In the genomic region with DNA sequence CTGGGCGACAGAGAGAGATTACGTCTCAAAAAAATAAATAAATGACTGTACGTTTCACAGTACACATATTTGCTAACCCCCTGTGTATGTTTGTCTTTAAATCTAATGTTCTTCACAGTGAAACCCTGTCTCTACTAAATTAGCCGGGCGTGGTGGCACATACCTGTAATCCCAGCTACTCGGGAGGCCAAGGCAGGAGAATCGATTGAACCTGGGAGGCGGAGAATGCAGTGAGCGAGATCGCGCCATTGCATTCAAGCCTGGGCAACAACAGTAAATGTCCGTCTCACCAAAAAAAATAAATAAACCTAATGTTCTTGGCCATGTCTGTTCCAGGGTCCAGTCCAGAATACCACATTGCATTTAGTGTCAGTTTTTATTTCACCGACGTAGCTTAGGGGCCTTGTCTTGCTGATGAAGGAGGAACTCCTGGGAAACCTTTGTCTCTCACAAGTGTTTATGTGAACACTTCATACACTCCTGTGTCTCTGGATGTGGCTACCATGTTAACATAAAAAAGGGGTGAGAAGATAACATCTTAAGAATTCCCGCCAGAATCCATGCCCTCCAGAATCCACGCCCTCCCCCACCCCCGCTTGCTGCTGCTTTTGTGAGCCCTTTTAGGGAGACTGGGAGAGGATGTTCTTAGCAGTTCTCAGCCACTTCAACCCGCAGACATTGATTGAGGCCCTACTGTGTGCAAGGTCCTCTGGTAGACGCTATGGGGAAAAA, we compare ENCODE assay signal across 25 cellular contexts.
"Had no signal": no experiment of that assay in that cellular context is flagged by ENCODE, and none has a peak within 500 bp of the region (broad histone marks: within the 10 kb centered on the region; RNA-seq: fewer than 3 reads in every experiment).

No MANE protein-coding gene starts in this region.

- DNase-seq: activated CD4-positive, alpha-beta T cell treated with anti-CD3 and anti-CD28 coated beads for 48 hours; activated CD8-positive, alpha-beta T cell treated with anti-CD3 and anti-CD28 coated beads, Interleukin-2, amount 10 ng/mL, durations not matched to agents 7 days and 5 days; activated naive CD4-positive, alpha-beta T cell treated with anti-CD3 and anti-CD28 coated beads for 36 hours; activated naive CD8-positive, alpha-beta T cell treated with anti-CD3 and anti-CD28 coated beads, Interleukin-2, amount 50 U/mL, for 24 hours; activated T-cell treated with anti-CD3 and anti-CD28 coated beads, Interleukin-2, amount 50 U/mL, for 24 hours; anterior cingulate cortex; caudate nucleus; dorsolateral prefrontal cortex; foreskin fibroblast; glutamatergic neuron; hippocampal formation; islet precursor cell; nephron progenitor cell; occipital lobe; retina; stimulated activated CD4-positive, alpha-beta T cell treated with anti-CD3 and anti-CD28 coated beads, Interleukin-12 subunit alpha, Interleukin-12 subunit beta, amount 100 ng/mL, for 4 hours; stimulated activated CD4-positive, alpha-beta T cell treated with anti-CD3 and anti-CD28 coated beads, Interleukin-1b, Interleukin-23, amount 100 ng/mL, for 48 hours; stimulated activated CD8-positive, alpha-beta memory T cell treated with anti-CD3 and anti-CD28 coated beads, Interleukin-4, amount 100 ng/mL, for 48 hours; stimulated activated naive CD4-positive, alpha-beta T cell treated with Interleukin-2 at 50 U/mL for 16 hours; T-helper 2 cell had no signal

- H3K36me3 ChIP-seq: tibial nerve had no signal

- H3K27me3 ChIP-seq: dorsolateral prefrontal cortex, tibial nerve had no signal

- H3K4me3 ChIP-seq: dorsolateral prefrontal cortex, lung, tibial nerve had no signal

- H3K27ac ChIP-seq: dorsolateral prefrontal cortex, epithelial cell of prostate, tibial nerve had no signal

- ATAC-seq: activated CD8-positive, alpha-beta T cell treated with anti-CD3 and anti-CD28 coated beads, Interleukin-2, amount 10 ng/mL, durations not matched to agents 7 days and 5 days; activated naive CD8-positive, alpha-beta T cell treated with anti-CD3 and anti-CD28 coated beads, Interleukin-2, amount 50 U/mL, for 24 hours had no signal

- H3K9me3 ChIP-seq: tibial nerve had no signal

- FAIRE-seq: colon, urothelium cell line had no signal
